Comparison of ENCODE assay signal across 15 cellular contexts in the genomic region with DNA sequence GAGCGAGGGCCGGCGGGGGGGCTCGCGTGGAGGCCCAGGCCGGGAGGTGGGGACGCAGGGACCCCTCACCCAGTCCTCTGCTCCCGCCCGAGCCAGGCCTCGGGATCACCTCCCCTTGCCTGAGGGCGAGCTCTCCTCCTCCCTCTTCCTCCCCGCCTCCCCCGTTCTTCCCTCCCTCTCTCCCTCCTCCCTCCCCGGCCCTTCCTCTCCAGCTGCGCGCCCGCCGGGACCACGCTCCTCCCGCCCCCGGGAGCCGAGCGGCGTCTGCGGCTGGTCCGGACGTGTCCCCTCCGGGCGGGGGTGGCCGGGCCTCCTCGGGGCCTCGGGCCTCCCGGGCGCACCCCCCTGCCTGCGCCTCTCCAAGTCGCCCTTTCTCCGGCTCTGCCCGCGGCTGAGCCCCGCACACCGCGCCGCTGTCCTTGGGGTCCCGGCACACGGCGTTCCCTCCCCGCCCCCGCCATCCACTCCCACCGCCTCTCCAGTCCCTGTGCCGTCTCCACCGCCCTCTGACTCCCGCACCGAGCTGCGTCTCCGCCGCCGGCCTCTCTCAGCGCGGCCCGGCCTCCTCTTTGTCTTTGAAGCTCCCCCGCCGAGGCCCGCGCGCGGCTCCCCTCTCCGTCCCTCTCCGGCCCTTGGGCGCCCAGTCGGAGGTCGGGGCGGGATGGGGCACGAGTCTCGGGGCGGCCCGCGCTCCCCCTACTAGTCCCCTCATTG. TPM values are rescaled to one million over a fixed set of nuclear protein-coding genes. Genes with fewer than 3 reads are reported as not detected.
A peak's percentile ranks its signal among the peaks of the same experiment; 100 is the strongest.
DNase-seq lines count a peak whose midpoint lies in the region; ATAC-seq, FAIRE-seq and TF ChIP-seq lines count a peak whose summit lies in the region.
"Had no signal": no experiment of that assay in that cellular context is flagged by ENCODE, and none has a peak within 500 bp of the region (broad histone marks: within the 10 kb centered on the region; RNA-seq: fewer than 3 reads in every experiment).

No MANE protein-coding gene starts in this region.

- no peak overlapping the region for H3K27ac Mint-ChIP-seq in astrocyte (ENCODE audit: unreplicated experiment)
- H3K27ac Mint-ChIP-seq in activated naive CD4-positive, alpha-beta T cell treated with anti-CD3 and anti-CD28 coated beads for 36 hours, result no peak overlapping the region
- H3K27ac Mint-ChIP-seq: activated B cell treated with CpG ODN at 0.5 μM for 24 hours; CD8-positive, alpha-beta T cell had no signal

- H3K4me3 Mint-ChIP-seq in astrocyte (ENCODE audit: unreplicated experiment), result no peak overlapping the region
- H3K4me3 Mint-ChIP-seq in activated naive CD4-positive, alpha-beta T cell treated with anti-CD3 and anti-CD28 coated beads for 36 hours, result no peak overlapping the region
- H3K4me3 Mint-ChIP-seq: activated B cell treated with CpG ODN at 0.5 μM for 24 hours; CD8-positive, alpha-beta T cell; stimulated activated naive CD8-positive, alpha-beta T cell treated with anti-CD3 and anti-CD28 coated beads, Interleukin-15, Interleukin-2, amounts not matched to agents 100 ng/mL and 50 ng/mL, for 24 hours had no signal

- peaks cover 30% of the 10 kb centered on the region for H3K9me3 Mint-ChIP-seq in astrocyte (ENCODE audit: unreplicated experiment)
- H3K9me3 Mint-ChIP-seq in activated naive CD4-positive, alpha-beta T cell treated with anti-CD3 and anti-CD28 coated beads for 36 hours, result peaks cover 9% of the 10 kb centered on the region
- H3K9me3 Mint-ChIP-seq: CD8-positive, alpha-beta T cell had no signal

- DNase-seq in NCI-H1092 (lab: John Stamatoyannopoulos, UW) (peak; percentile 91), astrocyte (ENCODE audit: low read depth) (no peak), medulla oblongata (ENCODE audit: extremely low spot score) (peak; percentile 45), small intestine (no peak), HK-2 (ENCODE audit: unreplicated experiment) (no peak)
- DNase-seq in activated naive CD4-positive, alpha-beta T cell treated with anti-CD3 and anti-CD28 coated beads for 36 hours, result no peak
- DNase-seq: activated B cell treated with CpG ODN at 0.5 μM for 24 hours; activated naive CD4-positive, alpha-beta T cell treated with Interleukin-2 at 50 U/mL for 16 hours; CD8-positive, alpha-beta T cell had no signal

- H4K20me1 ChIP-seq in BLaER1, result peaks cover 87% of the 10 kb centered on the region
- no peaks in the 10 kb centered on the region for H4K20me1 ChIP-seq in astrocyte (ENCODE audit: insufficient read depth, low read length)

- H3K79me2 ChIP-seq in astrocyte (ENCODE audit: insufficient read depth, low read length), result no peaks in the 10 kb centered on the region

- no peak for FAIRE-seq in astrocyte (lab: Jason Lieb, UNC)
- no peak for FAIRE-seq in small intestine (lab: Jason Lieb, UNC)

- peaks cover 21% of the 10 kb centered on the region for H3K9me3 ChIP-seq in BLaER1
- H3K9me3 ChIP-seq in astrocyte (ENCODE audit: insufficient read depth, low read depth, low read length), result no peaks in the 10 kb centered on the region
- H3K9me3 ChIP-seq in small intestine (ENCODE audit: control insufficient read depth, low read depth), result no peaks in the 10 kb centered on the region

- H2AFZ ChIP-seq in astrocyte (ENCODE audit: low read depth, low read length), result no peak overlapping the region

- H3K36me3 ChIP-seq in BLaER1 (no peaks in the 10 kb centered on the region), astrocyte (ENCODE audit: insufficient read depth, low read length) (no peaks in the 10 kb centered on the region), small intestine (ENCODE audit: control insufficient read depth in 2 of 2, insufficient read depth in 2 of 2, low read length in 2 of 2) (no peaks in the 10 kb centered on the region)

- no peak for TF ChIP-seq CTCF in astrocyte (IDR thresholded peaks at IDR 0.05; ENCODE audit: insufficient read depth, low read depth, low read length)

- peaks cover 71% of the 10 kb centered on the region for H3K27me3 Mint-ChIP-seq in astrocyte (ENCODE audit: low read depth, unreplicated experiment)
- peaks cover 62% of the 10 kb centered on the region for H3K27me3 Mint-ChIP-seq in activated naive CD4-positive, alpha-beta T cell treated with anti-CD3 and anti-CD28 coated beads for 36 hours (ENCODE audit: low read depth)

- peaks cover 6% of the 10 kb centered on the region for H3K4me1 Mint-ChIP-seq in astrocyte (ENCODE audit: low read depth, unreplicated experiment)
- H3K4me1 Mint-ChIP-seq in activated naive CD4-positive, alpha-beta T cell treated with anti-CD3 and anti-CD28 coated beads for 36 hours (ENCODE audit: low read depth), result peaks cover 10% of the 10 kb centered on the region

- no peak overlapping the region for H3K27ac ChIP-seq in BLaER1
- H3K27ac ChIP-seq in astrocyte (ENCODE audit: low read depth, low read length), result no peak overlapping the region
- H3K27ac ChIP-seq in small intestine (ENCODE audit: low read depth in 1 of 2, low read length in 1 of 2), result no peak overlapping the region

- 3 to 6% (median 5%) methylated on average over 39 to 77 of the region's 77 CpGs for WGBS in small intestine, 3 donors

- CTCF ChIA-PET in activated naive CD4-positive, alpha-beta T cell treated with anti-CD3 and anti-CD28 coated beads for 36 hours (lab: Charles Lee), result no interaction called here

- no peak overlapping the region for H3K9ac ChIP-seq in BLaER1
- H3K9ac ChIP-seq in astrocyte (ENCODE audit: low read length), result no peak overlapping the region

- H3K4me2 ChIP-seq in BLaER1, result peak overlapping the region; percentile 61
- H3K4me2 ChIP-seq in astrocyte (ENCODE audit: low read length), result peak overlapping the region; percentile 55

- H3K4me1 ChIP-seq in BLaER1, result peaks cover 9% of the 10 kb centered on the region; the same call in 1 of the 2 replicates
- H3K4me1 ChIP-seq in astrocyte (ENCODE audit: insufficient read depth, low read length), result no peaks in the 10 kb centered on the region
- no peaks in the 10 kb centered on the region for H3K4me1 ChIP-seq in small intestine (ENCODE audit: control insufficient read depth in 2 of 2, insufficient read depth in 1 of 2, low read depth in 1 of 2, low read length in 1 of 2)

- H3K4me3 ChIP-seq in BLaER1 (peak overlapping the region; percentile 46), astrocyte (ENCODE audit: insufficient read depth, low read depth, low read length) (no peak overlapping the region), small intestine (ENCODE audit: low read depth in 1 of 2, low read length in 2 of 2) (no peak overlapping the region)
- H3K4me3 ChIP-seq: lung had no signal

- intact Hi-C loops in activated naive CD4-positive, alpha-beta T cell treated with anti-CD3 and anti-CD28 coated beads for 36 hours (cut with micrococcal nuclease), result loop anchor here (5.0 kb wide), 1 partner anchor 35 kb away; no protein-coding TSS in a partner anchor

- peaks cover 97% of the 10 kb centered on the region for H3K27me3 ChIP-seq in BLaER1
- peaks cover 54% of the 10 kb centered on the region for H3K27me3 ChIP-seq in astrocyte (ENCODE audit: insufficient read depth, low read length)
- peaks cover 32 to 42% of the 10 kb centered on the region in 2 donors for H3K27me3 ChIP-seq in small intestine (ENCODE audit: control insufficient read depth in 2 of 2, insufficient read depth in 2 of 2, low read length in 2 of 2)

- ATAC-seq in HG02678 (IDR thresholded peaks at IDR 0.05; ENCODE audit: unreplicated experiment), result no peak
- ATAC-seq: CD8-positive, alpha-beta T cell; Panc1 had no signal

- H3K36me3 Mint-ChIP-seq in astrocyte (ENCODE audit: low read depth, unreplicated experiment), result peaks cover 6% of the 10 kb centered on the region
- peaks cover 11% of the 10 kb centered on the region for H3K36me3 Mint-ChIP-seq in activated naive CD4-positive, alpha-beta T cell treated with anti-CD3 and anti-CD28 coated beads for 36 hours (ENCODE audit: low read depth)

RNA-seq across cellular contexts. Expression of gene SOX1, which starts 5.7 kb away (rescaled TPM):
- total RNA-seq in astrocyte, result not detected in 2 replicates
- total RNA-seq in activated naive CD4-positive, alpha-beta T cell treated with anti-CD3 and anti-CD28 coated beads for 36 hours, result not detected
- polyA plus RNA-seq in small intestine, result under 1 TPM in 1 of 3 donors, not detected in 2; 0.03 TPM
- total RNA-seq: activated B cell treated with CpG ODN at 0.5 μM for 24 hours; CD8-positive, alpha-beta T cell; HT1080 had no signal
- polyA plus RNA-seq: lung had no signal

Comparison
In these comparisons a context has a peak if more than half of its experiments do, and no peak if none do; other contexts are left out.
1. DNase-seq: peak in NCI-H1092 (single experiment) and medulla oblongata (single experiment); none in astrocyte (single experiment), activated naive CD4-positive, alpha-beta T cell treated with anti-CD3 and anti-CD28 coated beads for 36 hours (single experiment), small intestine (single experiment) and HK-2 (single experiment).